Comparison of ENCODE assay signal across 1 cellular context in the genomic region with DNA sequence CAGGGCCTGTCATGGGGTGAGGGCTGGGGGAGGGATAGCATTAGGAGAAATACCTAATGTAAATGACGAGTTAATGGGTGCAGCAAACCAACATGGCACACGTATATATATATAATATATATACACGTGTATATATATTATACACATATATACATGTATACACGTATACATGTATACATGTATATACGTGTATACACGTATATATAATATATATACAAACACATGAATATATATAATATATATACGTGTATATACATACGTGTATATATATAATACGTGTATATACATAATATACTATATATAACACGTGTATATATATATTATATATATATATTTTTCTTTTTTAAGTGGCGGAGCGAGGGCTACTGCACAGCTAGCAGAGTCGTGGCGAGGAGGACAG.
A peak's percentile ranks its signal among the peaks of the same experiment; 100 is the strongest.
TF ChIP-seq lines count a peak whose summit lies in the region.

No MANE protein-coding gene starts in this region.

TF ChIP-seq in K562, 482 proteins besides CTCF, POLR2A, EP300 and RAD21 (continued from another document):
- TF ChIP-seq, protein P1, sequence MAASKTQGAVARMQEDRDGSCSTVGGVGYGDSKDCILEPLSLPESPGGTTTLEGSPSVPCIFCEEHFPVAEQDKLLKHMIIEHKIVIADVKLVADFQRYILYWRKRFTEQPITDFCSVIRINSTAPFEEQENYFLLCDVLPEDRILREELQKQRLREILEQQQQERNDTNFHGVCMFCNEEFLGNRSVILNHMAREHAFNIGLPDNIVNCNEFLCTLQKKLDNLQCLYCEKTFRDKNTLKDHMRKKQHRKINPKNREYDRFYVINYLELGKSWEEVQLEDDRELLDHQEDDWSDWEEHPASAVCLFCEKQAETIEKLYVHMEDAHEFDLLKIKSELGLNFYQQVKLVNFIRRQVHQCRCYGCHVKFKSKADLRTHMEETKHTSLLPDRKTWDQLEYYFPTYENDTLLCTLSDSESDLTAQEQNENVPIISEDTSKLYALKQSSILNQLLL (CRISPR knock-in tag; IDR thresholded peaks at IDR 0.05; ENCODE audit: borderline replicate concordance): peak; percentile 84; the same call in 1 of the 2 replicates
